In the genomic region with DNA sequence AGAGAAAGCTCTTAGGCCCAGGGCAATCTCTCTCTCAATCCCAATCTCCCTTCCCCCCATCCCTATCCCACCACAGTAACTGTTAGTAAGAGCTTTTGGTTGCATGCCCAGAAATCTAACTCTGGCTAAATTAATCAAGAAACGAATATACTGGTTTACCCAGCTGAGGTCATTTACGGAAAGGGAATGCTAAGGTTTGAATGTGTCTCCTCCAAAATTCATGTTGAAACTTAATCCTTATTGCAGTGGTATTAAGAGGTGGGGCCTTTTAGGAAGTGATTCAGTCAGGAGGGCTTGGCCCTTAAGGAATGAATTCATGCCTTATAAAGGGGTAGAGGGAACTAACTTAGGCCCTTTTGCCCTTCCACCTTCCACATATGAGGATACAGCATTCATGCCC, we compare ENCODE assay signal across 7 cellular contexts.
DNase-seq lines count a peak whose midpoint lies in the region; ATAC-seq and TF ChIP-seq lines count a peak whose summit lies in the region.
"Not testable (repeated sequence)": the region's sequence is repeated elsewhere in the genome, so short reads cannot be mapped to it uniquely, and the experiment has no call there.

No MANE protein-coding gene starts in this region.

- H3K14ac ChIP-seq in IMR-90 (replicated peaks; ENCODE audit: low read depth, low read length) = not testable (repeated sequence)

- H2BK120ac ChIP-seq in IMR-90 (ENCODE audit: low read depth, low read length) = not testable (repeated sequence)

- H3K79me1 ChIP-seq in IMR-90 (ENCODE audit: low read depth in 1 of 2, low read length in 2 of 2) = not testable (repeated sequence)

- H3K4me3 ChIP-seq in IMR-90 (ENCODE audit: insufficient read depth, low read depth, low read length); mammary epithelial cell (replicated peaks in 1 of 3; ENCODE audit: insufficient read depth in 1 of 3, low read depth in 2 of 3, low read length in 3 of 3); fibroblast of lung (replicated peaks in 1 of 4; ENCODE audit: control extremely low read depth in 1 of 4, insufficient read depth in 1 of 4, low read depth in 3 of 4, low read length in 4 of 4); hepatocyte: not testable (repeated sequence)

- H2BK20ac ChIP-seq in IMR-90 (ENCODE audit: low read depth, low read length) = not testable (repeated sequence)

- H3K23ac ChIP-seq in IMR-90 (ENCODE audit: low read depth, low read length) = not testable (repeated sequence)

- CTCF ChIA-PET in IMR-90 (lab: Yijun Ruan, JAX); RWPE1 (lab: Yijun Ruan, JAX); mammary epithelial cell (lab: Charles Lee; ENCODE audit: low non-redundant PET): not testable (repeated sequence)

- POLR2A ChIA-PET in IMR-90 (lab: Charles Lee; ENCODE audit: unreplicated experiment); RWPE1 (lab: Yijun Ruan, JAX; ENCODE audit: low non-redundant PET): not testable (repeated sequence)

- not testable (repeated sequence) for H3K9me3 ChIP-seq in IMR-90 (ENCODE audit: control insufficient read depth, insufficient read depth, low read length); mammary epithelial cell (replicated peaks; ENCODE audit: insufficient read depth, low read length); fibroblast of lung (ENCODE audit: control insufficient read depth, insufficient read depth, low read depth, low read length); hepatocyte (ENCODE audit: low read depth)

- dilution Hi-C loops in IMR-90 (cut with HindIII; ENCODE audit: low sequenced_read_pairs, unreplicated experiment); mammary epithelial cell (cut with HindIII; ENCODE audit: low sequenced_read_pairs): not testable (repeated sequence)

- H4K91ac ChIP-seq in IMR-90 (ENCODE audit: insufficient read depth, low read depth, low read length) = not testable (repeated sequence)

- not testable (repeated sequence) for H2AK5ac ChIP-seq in IMR-90 (ENCODE audit: low read depth, low read length)

- H3K9me2 ChIP-seq in hepatocyte (replicated peaks; ENCODE audit: insufficient read depth) = not testable (repeated sequence)

- H3K4ac ChIP-seq in IMR-90 (ENCODE audit: low read depth, low read length) = not testable (repeated sequence)

- peak; percentile 70 for ATAC-seq in IMR-90 (ENCODE audit: low read depth)

- not testable (repeated sequence) for H2AFZ ChIP-seq in IMR-90 (replicated peaks; ENCODE audit: low read length, poor library complexity); fibroblast of lung (ENCODE audit: low read length); hepatocyte
- peak overlapping the region; percentile 62 for H2AFZ ChIP-seq in mammary epithelial cell (ENCODE audit: low read depth, low read length)

- not testable (repeated sequence) for H4K5ac ChIP-seq in IMR-90 (ENCODE audit: low read depth, low read length)

- in situ Hi-C loops in IMR-90 (cut with MboI; ENCODE audit: low sequenced_read_pairs); mammary epithelial cell (cut with MboI; ENCODE audit: low sequenced_read_pairs in 2 of 2): not testable (repeated sequence)

- no CpG with 5 or more reads among the region's 2 CpGs for WGBS in IMR-90 (ENCODE audit: extremely low coverage in 2 of 2, insufficient read length in 1 of 2), 2 experiments
- WGBS in mammary epithelial cell (ENCODE audit: low coverage, missing lambda C conversion rate) = 6% methylated on average over 2 of the region's 2 CpGs
- WGBS in hepatocyte (ENCODE audit: low lambda C conversion rate, missing lambda C conversion rate) = 57% methylated on average over 2 of the region's 2 CpGs

- H3K18ac ChIP-seq in IMR-90 (ENCODE audit: low read depth, low read length) = not testable (repeated sequence)

- not testable (repeated sequence) for H4K8ac ChIP-seq in IMR-90 (ENCODE audit: low read depth in 2 of 2, low read length in 2 of 2)

- H3K56ac ChIP-seq in IMR-90 (ENCODE audit: extremely low read depth, insufficient read depth, low read length) = not testable (repeated sequence)

- not testable (repeated sequence) for H2BK15ac ChIP-seq in IMR-90 (ENCODE audit: low read depth, low read length)

- H3K27me3 ChIP-seq in IMR-90 (ENCODE audit: control insufficient read depth, insufficient read depth, low read length); mammary epithelial cell (ENCODE audit: insufficient read depth, low read length); fibroblast of lung (ENCODE audit: control insufficient read depth, insufficient read depth, low read length); hepatocyte: not testable (repeated sequence)

- H4K20me1 ChIP-seq in IMR-90 (ENCODE audit: insufficient read depth, low read length); mammary epithelial cell (ENCODE audit: insufficient read depth, low read length); fibroblast of lung (ENCODE audit: control insufficient read depth, extremely low read depth, insufficient read depth, low read length); hepatocyte (ENCODE audit: insufficient read depth, poor library complexity, severe bottlenecking): not testable (repeated sequence)

- not testable (repeated sequence) for H3K9me1 ChIP-seq in IMR-90 (ENCODE audit: insufficient read depth, low read length)

- intact Hi-C loops in IMR-90 (cut with micrococcal nuclease); mammary epithelial cell (cut with micrococcal nuclease): not testable (repeated sequence)

- peak; percentile 4 for DNase-seq in AG08395 (ENCODE audit: low spot score)
- DNase-seq in GM03348 (ENCODE audit: low spot score) = peak; percentile 0
- peak; percentile 72 for DNase-seq in IMR-90
- DNase-seq in RWPE1 (ENCODE audit: low spot score) = peak; percentile 20
- DNase-seq in mammary epithelial cell = peak; percentile 84
- peak; percentile 79 to 91 for DNase-seq in fibroblast of lung (ENCODE audit: low read depth in 2 of 2)
- DNase-seq in hepatocyte (ENCODE audit: low spot score) = peak; percentile 5

- TF ChIP-seq POLR2A in IMR-90 (IDR thresholded peaks at IDR 0.05; ENCODE audit: low read depth, low read length) = not testable (repeated sequence)

- not testable (repeated sequence) for H3K36me3 ChIP-seq in IMR-90 (ENCODE audit: control insufficient read depth, insufficient read depth, low read length); mammary epithelial cell (ENCODE audit: insufficient read depth, low read length); fibroblast of lung (ENCODE audit: control insufficient read depth, insufficient read depth, low read length); hepatocyte (replicated peaks; ENCODE audit: insufficient read depth, low read depth)

- not testable (repeated sequence) for TF ChIP-seq CTCF in IMR-90 (conservative IDR thresholded peaks at IDR 0.05; ENCODE audit: low read depth, low read length); RWPE1 (conservative IDR thresholded peaks at IDR 0.05; ENCODE audit: low read depth); mammary epithelial cell (conservative IDR thresholded peaks at IDR 0.05 in 1 of 2, IDR thresholded peaks at IDR 0.05 in 1 of 2; ENCODE audit: extremely low read depth in 1 of 2, insufficient read depth in 1 of 2, low read depth in 1 of 2, low read length in 2 of 2); fibroblast of lung (conservative IDR thresholded peaks at IDR 0.05 in 1 of 2, IDR thresholded peaks at IDR 0.05 in 1 of 2; ENCODE audit: low read depth in 1 of 2, low read length in 2 of 2); hepatocyte (IDR thresholded peaks at IDR 0.05; ENCODE audit: poor library complexity)

- BruUV-seq in IMR-90 (replicated peaks; lab: Mats Ljungman, UMichigan); mammary epithelial cell (replicated peaks; lab: Mats Ljungman, UMichigan): not testable (repeated sequence)

- H3K4me1 ChIP-seq in IMR-90 (ENCODE audit: control insufficient read depth, insufficient read depth, low read length); mammary epithelial cell (ENCODE audit: insufficient read depth, low read length); fibroblast of lung (ENCODE audit: control insufficient read depth, extremely low read depth, insufficient read depth, low read length); hepatocyte (ENCODE audit: insufficient read depth): not testable (repeated sequence)

- H3K79me2 ChIP-seq in mammary epithelial cell (ENCODE audit: insufficient read depth, low read length); fibroblast of lung (ENCODE audit: control insufficient read depth, insufficient read depth, low read length); hepatocyte: not testable (repeated sequence)

- not testable (repeated sequence) for H3K9ac ChIP-seq in IMR-90 (ENCODE audit: low read depth, low read length); mammary epithelial cell (ENCODE audit: insufficient read depth, low read length); fibroblast of lung (ENCODE audit: insufficient read depth, low read length)

- not testable (repeated sequence) for H2AK9ac ChIP-seq in IMR-90 (replicated peaks; ENCODE audit: low read depth, low read length, poor library complexity)

- H3K4me2 ChIP-seq in IMR-90 (ENCODE audit: low read depth, low read length); fibroblast of lung (ENCODE audit: extremely low read depth, insufficient read depth, low read length); hepatocyte: not testable (repeated sequence)
- peak overlapping the region; percentile 36 for H3K4me2 ChIP-seq in mammary epithelial cell (ENCODE audit: insufficient read depth, low read depth, low read length)

- not testable (repeated sequence) for TF ChIP-seq RAD21 in IMR-90 (IDR thresholded peaks at IDR 0.05; ENCODE audit: low read length)

- H3K27ac ChIP-seq in IMR-90 (ENCODE audit: insufficient read depth, low read length) = peak overlapping the region; percentile 37; the same call in 1 of the 2 replicates
- not testable (repeated sequence) for H3K27ac ChIP-seq in RWPE1; fibroblast of lung (ENCODE audit: insufficient read depth, low read length); hepatocyte
- peak overlapping the region; percentile 60 for H3K27ac ChIP-seq in mammary epithelial cell (ENCODE audit: insufficient read depth, low read depth, low read length)

- not testable (repeated sequence) for H2BK5ac ChIP-seq in IMR-90 (ENCODE audit: low read depth, low read length, poor library complexity, severe bottlenecking)

Comparison
In these comparisons a context has a peak if more than half of its experiments do, and no peak if none do; other contexts are left out.
1. DNase-seq: peak in every context shown above with its lines; median percentile 85 in fibroblast of lung; 84 in mammary epithelial cell; 72 in IMR-90; 20 in RWPE1; 5 in hepatocyte; 4 in AG08395; 0 in GM03348.